ENCODE assay signal across 37 cellular contexts in the genomic region with DNA sequence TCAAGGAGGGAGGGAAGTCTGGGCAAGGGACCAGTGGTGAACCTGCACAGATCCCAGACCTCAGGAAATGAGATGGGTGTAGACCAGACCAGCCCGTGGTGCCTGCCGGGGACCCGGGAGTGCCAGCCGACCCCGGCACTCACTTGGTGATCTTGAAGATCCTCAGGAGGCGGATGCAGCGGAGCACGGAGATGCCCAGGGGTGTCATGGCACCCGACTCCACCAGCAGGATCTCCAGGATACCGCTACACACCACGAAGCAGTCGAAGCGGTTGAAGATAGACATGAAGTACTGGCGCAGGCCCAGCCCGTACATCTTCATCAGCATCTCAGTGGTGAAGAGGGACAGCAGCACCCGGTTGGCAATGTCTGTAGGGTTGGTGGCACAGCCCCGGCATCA. TPM values are rescaled to one million over a fixed set of nuclear protein-coding genes. Genes with fewer than 3 reads are reported as not detected.
"Had no signal": no experiment of that assay in that cellular context is flagged by ENCODE, and none has a peak within 500 bp of the region (broad histone marks: within the 10 kb centered on the region; RNA-seq: fewer than 3 reads in every experiment).

No MANE protein-coding gene starts in this region.

- H3K4me3 ChIP-seq: adrenal gland, ascending aorta, breast epithelium, coronary artery, dorsolateral prefrontal cortex, esophagus muscularis mucosa, gastrocnemius medialis, heart left ventricle had no signal

- H3K36me3 ChIP-seq: adrenal gland, ascending aorta, breast epithelium, esophagus muscularis mucosa, heart left ventricle had no signal

- FAIRE-seq: TTC549 had no signal

- H3K9me3 ChIP-seq: adrenal gland, ascending aorta, breast epithelium, esophagus muscularis mucosa, gastrocnemius medialis, heart left ventricle had no signal

- H3K27me3 ChIP-seq: adrenal gland, ascending aorta, breast epithelium, dorsolateral prefrontal cortex, esophagus muscularis mucosa, gastrocnemius medialis, heart left ventricle had no signal

- ATAC-seq: activated CD4-positive, CD25-positive, alpha-beta regulatory T cell treated with anti-CD3 and anti-CD28 coated beads, Interleukin-2, amount 50 U/mL, for 24 hours; activated CD8-positive, alpha-beta memory T cell treated with anti-CD3 and anti-CD28 coated beads, Interleukin-2, amount 10 ng/mL, durations not matched to agents 7 days and 5 days; activated CD8-positive, alpha-beta T cell treated with anti-CD3 and anti-CD28 coated beads for 36 hours; activated naive CD8-positive, alpha-beta T cell treated with anti-CD3 and anti-CD28 coated beads, Interleukin-2, amount 50 U/mL, for 24 hours; foreskin keratinocyte; gastrocnemius medialis; heart left ventricle had no signal

- H3K4me1 ChIP-seq: adrenal gland, ascending aorta, breast epithelium, esophagus muscularis mucosa, foreskin keratinocyte, gastrocnemius medialis, heart left ventricle had no signal

- DNase-seq: activated B cell treated with CpG ODN at 0.5 μM for 24 hours; activated CD4-positive, alpha-beta T cell treated with anti-CD3 and anti-CD28 coated beads for 48 hours; activated CD4-positive, alpha-beta T cell treated with anti-CD3 and anti-CD28 coated beads, Interleukin-2, amount 50 U/mL, for 1 hour; activated CD4-positive, alpha-beta T cell treated with anti-CD3 and anti-CD28 coated beads, Interleukin-2, amount 50 U/mL, for 48 hours; activated CD8-positive, alpha-beta memory T cell treated with anti-CD3 and anti-CD28 coated beads, Interleukin-2, amount 10 ng/mL, durations not matched to agents 7 days and 5 days; activated CD8-positive, alpha-beta memory T cell treated with anti-CD3 and anti-CD28 coated beads, Interleukin-2, amount 50 U/mL, for 4 hours; activated CD8-positive, alpha-beta T cell treated with anti-CD3 and anti-CD28 coated beads for 36 hours; activated effector memory CD4-positive, alpha-beta T cell treated with anti-CD3 and anti-CD28 coated beads, Interleukin-2, amount 50 U/mL, for 16 hours; activated naive CD4-positive, alpha-beta T cell treated with anti-CD3 and anti-CD28 coated beads for 36 hours; activated naive CD8-positive, alpha-beta T cell treated with anti-CD3 and anti-CD28 coated beads for 36 hours; activated naive CD8-positive, alpha-beta T cell treated with anti-CD3 and anti-CD28 coated beads, Interleukin-2, amount 50 U/mL, for 24 hours; activated T-cell treated with anti-CD3 and anti-CD28 coated beads, Interleukin-2, amount 50 U/mL, for 1 hour; activated T-cell treated with anti-CD3 and anti-CD28 coated beads, Interleukin-2, amount 50 U/mL, for 48 hours; adrenal gland; amygdala; dorsolateral prefrontal cortex; effector memory CD4-positive, alpha-beta T cell; endodermal cell; foreskin keratinocyte; gastrocnemius medialis; glutamatergic neuron; T-helper 2 cell had no signal

- H3K27ac ChIP-seq: adrenal gland, ascending aorta, breast epithelium, coronary artery, dorsolateral prefrontal cortex, esophagus muscularis mucosa, foreskin keratinocyte, heart left ventricle, VCaP had no signal

RNA-seq across cellular contexts. Expression of a gene that starts 34.5 kb away (rescaled TPM):
- total RNA-seq: activated B cell treated with CpG ODN at 0.5 μM for 24 hours; activated CD8-positive, alpha-beta memory T cell treated with anti-CD3 and anti-CD28 coated beads for 36 hours; activated CD8-positive, alpha-beta memory T cell treated with anti-CD3 and anti-CD28 coated beads, Interleukin-2, amount 10 ng/mL, durations not matched to agents 7 days and 5 days; activated CD8-positive, alpha-beta T cell treated with anti-CD3 and anti-CD28 coated beads for 36 hours; activated naive CD4-positive, alpha-beta T cell treated with anti-CD3 and anti-CD28 coated beads for 36 hours; activated naive CD8-positive, alpha-beta T cell treated with anti-CD3 and anti-CD28 coated beads for 36 hours; activated T-helper 1 cell treated with anti-CD3 and anti-CD28 coated beads, Interleukin-12 subunit alpha, Interleukin-12 subunit beta, Interleukin-2, Interleukin-4 antibody, amounts not matched to agents 30 ng/mL and 10 ng/mL and 1 ng/mL, durations not matched to agents 14 hours and 24 hours and 36 hours; activated T-helper 2 cell treated with anti-CD3 and anti-CD28 coated beads, Interferon-gamma antibody, Interleukin-2, Interleukin-4, amounts not matched to agents 10 μg/mL and 5 μg/mL and 100 μg/mL, durations not matched to agents 14 hours and 24 hours and 36 hours; ascending aorta; breast epithelium; epithelial cell of proximal tubule; esophagus muscularis mucosa; foreskin keratinocyte; heart left ventricle; T-helper 1 cell treated with Interleukin-12 subunit alpha and Interleukin-12 subunit beta and Interleukin-4 antibody, amounts not matched to agents 30 ng/mL and 1 ng/mL, for 36 hours had no signal
- polyA plus RNA-seq: adrenal gland, foreskin keratinocyte, heart left ventricle had no signal

RNA-seq across cellular contexts. Expression of a gene that starts 49.2 kb away (rescaled TPM):
- total RNA-seq: activated B cell treated with CpG ODN at 0.5 μM for 24 hours; activated CD8-positive, alpha-beta memory T cell treated with anti-CD3 and anti-CD28 coated beads for 36 hours; activated CD8-positive, alpha-beta memory T cell treated with anti-CD3 and anti-CD28 coated beads, Interleukin-2, amount 10 ng/mL, durations not matched to agents 7 days and 5 days; activated naive CD4-positive, alpha-beta T cell treated with anti-CD3 and anti-CD28 coated beads for 36 hours; activated T-helper 1 cell treated with anti-CD3 and anti-CD28 coated beads, Interleukin-12 subunit alpha, Interleukin-12 subunit beta, Interleukin-2, Interleukin-4 antibody, amounts not matched to agents 30 ng/mL and 10 ng/mL and 1 ng/mL, durations not matched to agents 14 hours and 24 hours and 36 hours; activated T-helper 2 cell treated with anti-CD3 and anti-CD28 coated beads, Interferon-gamma antibody, Interleukin-2, Interleukin-4, amounts not matched to agents 10 μg/mL and 5 μg/mL and 100 μg/mL, durations not matched to agents 14 hours and 24 hours and 36 hours; adrenal gland; ascending aorta; breast epithelium; cardiac septum; cerebellum; epithelial cell of proximal tubule; esophagus muscularis mucosa; foreskin keratinocyte; gastrocnemius medialis; heart left ventricle; T-helper 1 cell treated with Interleukin-12 subunit alpha and Interleukin-12 subunit beta and Interleukin-4 antibody, amounts not matched to agents 30 ng/mL and 1 ng/mL, for 36 hours had no signal
- polyA plus RNA-seq: foreskin keratinocyte, heart left ventricle had no signal
